In genomic region chr13:98829541-98829940, GRCh38 we compare ENCODE assay signal across 24 cellular contexts.
"Had no signal": no experiment of that assay in that cellular context is flagged by ENCODE, and none has a peak within 500 bp of the region (broad histone marks: within the 10 kb centered on the region; RNA-seq: fewer than 3 reads in every experiment).

No MANE protein-coding gene starts in this region.

- FAIRE-seq: colon, islet of Langerhans, keratinocyte had no signal

- DNase-seq: dermis blood vessel endothelial cell; dorsolateral prefrontal cortex; effector CD4-positive, alpha-beta T cell; effector memory CD4-positive, alpha-beta T cell; erythroblast; esophagus squamous epithelium; foreskin fibroblast; foreskin melanocyte; gastrocnemius medialis; glutamatergic neuron; head of caudate nucleus; heart right ventricle; hippocampal formation; left cardiac atrium; left ventricle myocardium inferior; lower lobe of right lung; mesenchymal stem cell; mucosa of descending colon had no signal

- H3K9me3 ChIP-seq: esophagus squamous epithelium, gastrocnemius medialis, heart right ventricle, left ventricle myocardium inferior, lower lobe of right lung, mucosa of descending colon had no signal

- H3K27me3 ChIP-seq: dorsolateral prefrontal cortex, esophagus squamous epithelium, gastrocnemius medialis, heart right ventricle had no signal

- H3K4me3 ChIP-seq: coronary artery, dorsolateral prefrontal cortex, esophagus squamous epithelium, gastrocnemius medialis, heart right ventricle, left ventricle myocardium inferior, lower lobe of right lung, mucosa of descending colon had no signal

- H3K27ac ChIP-seq: coronary artery, dorsolateral prefrontal cortex, epithelial cell of prostate, esophagus squamous epithelium, gastrocnemius medialis, heart right ventricle, left ventricle myocardium inferior, lower lobe of right lung had no signal

- ATAC-seq: esophagus mucosa, gastrocnemius medialis, lower lobe of right lung, mucosa of descending colon had no signal
